ENCODE assay signal across 16 cellular contexts in the genomic region with DNA sequence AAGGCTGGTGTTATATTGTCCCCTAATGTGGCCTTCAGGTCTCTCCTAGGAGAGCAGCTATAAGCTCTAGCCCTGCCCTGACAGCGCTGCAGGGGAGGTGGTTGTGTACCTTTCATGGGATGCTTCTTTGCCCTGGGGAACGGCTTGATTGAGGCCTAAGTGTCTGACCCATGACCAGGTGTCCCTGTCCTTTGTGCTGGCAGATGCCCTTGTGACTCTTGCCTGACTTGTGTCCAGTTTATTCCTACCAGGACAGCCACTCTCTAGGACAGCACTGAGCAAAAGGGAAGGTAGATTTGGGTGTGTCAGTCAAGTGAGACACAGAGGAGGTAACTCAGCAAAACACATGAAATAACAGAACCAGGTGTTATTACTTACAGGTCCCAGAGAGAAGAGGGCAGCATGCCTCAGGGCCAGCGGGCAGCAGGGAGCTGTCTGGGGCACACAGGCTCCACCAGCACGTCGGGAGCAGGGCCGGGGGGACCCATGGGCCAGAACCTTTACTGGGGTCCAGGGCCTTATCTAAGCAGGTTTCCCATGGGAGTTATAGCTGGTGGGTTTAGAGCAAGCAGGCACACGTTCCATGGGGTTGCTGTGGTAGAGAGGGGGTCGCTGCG. TPM values are rescaled to one million over a fixed set of nuclear protein-coding genes. Genes with fewer than 3 reads are reported as not detected.
DNase-seq lines count a peak whose midpoint lies in the region; ATAC-seq and TF ChIP-seq lines count a peak whose summit lies in the region.
"Had no signal": no experiment of that assay in that cellular context is flagged by ENCODE, and none has a peak within 500 bp of the region (broad histone marks: within the 10 kb centered on the region; RNA-seq: fewer than 3 reads in every experiment).

No MANE protein-coding gene starts in this region.

- CTCF ChIA-PET in HEK293 (lab: Yijun Ruan, JAX) = interaction anchor here (0.6 kb wide), 1 partner anchor 116 kb away, joined by 7 read pairs; no protein-coding TSS in a partner anchor

- no peak overlapping the region for H3K4me3 Mint-ChIP-seq in memory B cell
- H3K4me3 Mint-ChIP-seq: CD8-positive, alpha-beta T cell had no signal

- intact Hi-C loops in thyroid gland (cut with DNase I) = no loop called here

- peaks cover 52% of the 10 kb centered on the region for H3K4me1 Mint-ChIP-seq in memory B cell

- H3K36me3 ChIP-seq in HEK293 (ENCODE audit: control insufficient read depth in 2 of 2, insufficient read depth in 1 of 2, low read length in 2 of 2) = no peaks in the 10 kb centered on the region
- H3K36me3 ChIP-seq in thyroid gland = no peaks in the 10 kb centered on the region
- H3K36me3 ChIP-seq: BE2C had no signal

- H3K27ac ChIP-seq in HEK293 (ENCODE audit: extremely low read depth, low read depth, low read length) (no peak overlapping the region), thyroid gland (peak overlapping the region in 2 of 3 donors; percentile 85 to 95)

- no peak for TF ChIP-seq POLR2A in thyroid gland (IDR thresholded peaks at IDR 0.05)

- H3K9me3 Mint-ChIP-seq in memory B cell = peaks cover 1% of the 10 kb centered on the region

- H3K9me3 ChIP-seq in HEK293 (ENCODE audit: control insufficient read depth, insufficient read depth, low read depth, low read length) (no peaks in the 10 kb centered on the region), thyroid gland (no peaks in the 10 kb centered on the region)
- H3K9me3 ChIP-seq: BE2C had no signal

- H3K27me3 ChIP-seq in thyroid gland = no peaks in the 10 kb centered on the region
- H3K27me3 ChIP-seq: BE2C had no signal

- H3K4me3 ChIP-seq in HEK293 (ENCODE audit: low read depth, low read length) = no peak overlapping the region
- H3K4me3 ChIP-seq in thyroid gland (replicated peaks in 1 of 3) = no peak overlapping the region
- H3K4me3 ChIP-seq: K562 had no signal

- H3K27ac Mint-ChIP-seq in memory B cell = peak overlapping the region; percentile 38
- H3K27ac Mint-ChIP-seq: CD8-positive, alpha-beta T cell had no signal

- ATAC-seq in memory B cell (ENCODE audit: low read depth) = no peak
- ATAC-seq: CD8-positive, alpha-beta T cell; K562 had no signal

- DNase-seq in RPMI8226 = peak; percentile 40
- DNase-seq in memory B cell (ENCODE audit: low spot score in 2 of 2) = no peak
- no peak for DNase-seq in thyroid gland
- DNase-seq in A172 (ENCODE audit: low spot score) = no peak
- no peak for DNase-seq in NCI-H2029 (lab: John Stamatoyannopoulos, UW)
- no peak for DNase-seq in NCI-H2171 (lab: John Stamatoyannopoulos, UW)
- DNase-seq: BE2C; CD8-positive, alpha-beta T cell; HCEC 1CT; NCI-H146; NCI-H226; NCI-H526; NK-92 treated with Interleukin-12 subunit alpha and Interleukin-12 subunit beta, amount 100 ng/mL, for 24 hours had no signal

- 92 to 96% methylated on average over 7 to 8 of the region's 9 CpGs for WGBS in thyroid gland, 2 donors

- POLR2A ChIA-PET in HEK293 (lab: Yijun Ruan, JAX) = no interaction called here

- H3K36me3 Mint-ChIP-seq in memory B cell = peaks cover 4% of the 10 kb centered on the region
- H3K36me3 Mint-ChIP-seq: CD8-positive, alpha-beta T cell had no signal

- H3K4me1 ChIP-seq in HEK293 (ENCODE audit: control insufficient read depth, insufficient read depth, low read length) (peaks cover 15% of the 10 kb centered on the region), thyroid gland (peaks cover 29 to 51% of the 10 kb centered on the region in 2 donors)
- H3K4me1 ChIP-seq: BE2C had no signal

- H3K27me3 Mint-ChIP-seq in memory B cell = no peaks in the 10 kb centered on the region

- TF ChIP-seq CTCF in HEK293 (tag by site-specific recombination; IDR thresholded peaks at IDR 0.05) (no peak), thyroid gland (IDR thresholded peaks at IDR 0.05) (no peak)

TF ChIP-seq in HEK293, 187 proteins besides CTCF, POLR2A, EP300 and RAD21:
- TF ChIP-seq, protein P1, sequence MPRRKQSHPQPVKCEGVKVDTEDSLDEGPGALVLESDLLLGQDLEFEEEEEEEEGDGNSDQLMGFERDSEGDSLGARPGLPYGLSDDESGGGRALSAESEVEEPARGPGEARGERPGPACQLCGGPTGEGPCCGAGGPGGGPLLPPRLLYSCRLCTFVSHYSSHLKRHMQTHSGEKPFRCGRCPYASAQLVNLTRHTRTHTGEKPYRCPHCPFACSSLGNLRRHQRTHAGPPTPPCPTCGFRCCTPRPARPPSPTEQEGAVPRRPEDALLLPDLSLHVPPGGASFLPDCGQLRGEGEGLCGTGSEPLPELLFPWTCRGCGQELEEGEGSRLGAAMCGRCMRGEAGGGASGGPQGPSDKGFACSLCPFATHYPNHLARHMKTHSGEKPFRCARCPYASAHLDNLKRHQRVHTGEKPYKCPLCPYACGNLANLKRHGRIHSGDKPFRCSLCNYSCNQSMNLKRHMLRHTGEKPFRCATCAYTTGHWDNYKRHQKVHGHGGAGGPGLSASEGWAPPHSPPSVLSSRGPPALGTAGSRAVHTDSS (tag by site-specific recombination; IDR thresholded peaks at IDR 0.05) = no peak
- TF ChIP-seq ZNF266 (tag by site-specific recombination; IDR thresholded peaks at IDR 0.05; ENCODE audit: low read depth) = peak; percentile 99
- 0 out of 2 replicates have a peak, but pooled peaks have one; percentile 26 for TF ChIP-seq ZNF10 (tag by site-specific recombination; IDR thresholded peaks at IDR 0.05)

RNA-seq across cellular contexts. Expression of a gene that starts 10.7 kb away (rescaled TPM):
- 100 to 1,000 TPM in 1 of 4 donors, 10 to 100 TPM in 3; 43.2 to 104 (median 81.5) TPM for total RNA-seq in thyroid gland
- total RNA-seq in A172 (2014; rRNA removed; shearing (Covaris generic)) = 2.4 and 2.5 TPM in 2 replicates
- total RNA-seq: SK-MEL-5 had no signal

Comparison
In these comparisons a context has a peak if more than half of its experiments do, and no peak if none do; other contexts are left out.
1. RNA of a gene that starts 10.7 kb away (total RNA-seq): 43.2 to 104 TPM in thyroid gland; 2.4 to 2.5 TPM in A172; every median in the first group is over 10 times any median in the second.